8 cellular contexts compared by ENCODE assay signal in the genomic region with DNA sequence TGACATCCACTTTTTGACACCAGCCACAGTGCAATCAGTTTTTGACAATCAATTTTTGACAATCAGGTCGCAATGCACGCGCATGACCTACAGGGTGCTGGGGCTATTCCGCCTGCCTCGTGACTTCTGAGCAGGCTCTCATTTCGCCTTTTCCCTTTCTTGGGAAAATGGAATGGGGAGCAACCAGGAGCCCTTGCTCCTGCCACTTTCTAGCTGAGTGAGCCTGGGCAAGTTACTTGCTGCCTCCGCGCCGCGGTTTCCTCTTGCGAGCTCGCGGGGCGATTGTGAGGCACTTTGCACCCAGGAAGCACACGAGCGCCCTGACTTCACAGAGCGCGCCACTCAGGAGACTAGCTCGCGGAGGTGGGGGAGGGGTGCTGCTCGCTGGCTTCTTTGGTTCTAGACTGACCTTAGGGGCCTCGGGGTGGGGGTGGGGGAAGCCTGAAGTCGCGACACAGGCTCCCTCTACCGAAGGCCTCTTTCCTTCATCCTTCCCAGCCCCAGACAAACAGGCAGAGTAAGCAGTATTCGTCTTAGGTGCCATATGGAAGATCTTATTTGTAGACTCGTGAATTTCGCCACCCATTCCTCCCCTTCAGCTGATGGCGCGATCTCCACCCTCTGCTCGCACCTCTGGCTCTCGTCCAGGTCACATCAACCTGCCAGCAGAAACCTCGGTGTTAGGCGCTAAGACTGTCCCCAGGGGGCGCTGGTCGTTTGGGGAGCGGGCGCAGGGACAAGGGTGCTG. TPM values are rescaled to one million over a fixed set of nuclear protein-coding genes. Genes with fewer than 3 reads are reported as not detected.
DNase-seq lines count a peak whose midpoint lies in the region; ATAC-seq, FAIRE-seq and TF ChIP-seq lines count a peak whose summit lies in the region.

No MANE protein-coding gene starts in this region.

- H3K9ac ChIP-seq in muscle layer of colon (ENCODE audit: low read length) = peak overlapping the region; percentile 67

- TF ChIP-seq POLR2A in esophagus muscularis mucosa (IDR thresholded peaks at IDR 0.05; ENCODE audit: low read depth) = no peak

- H3K27ac ChIP-seq in esophagus muscularis mucosa (replicated peaks in 1 of 4) (peak overlapping the region; percentile 80 to 87 (median 82)), muscle layer of colon (ENCODE audit: low read depth, low read length) (peak overlapping the region; percentile 94)

- TF ChIP-seq CTCF in esophagus muscularis mucosa (IDR thresholded peaks at IDR 0.05) = peak; percentile 91 to 94 (median 91)

- H3K9me3 ChIP-seq in esophagus muscularis mucosa = no peaks in the 10 kb centered on the region
- H3K9me3 ChIP-seq in muscle layer of colon (ENCODE audit: low read length) = no peaks in the 10 kb centered on the region

- H3K36me3 ChIP-seq in esophagus muscularis mucosa = peaks cover 0 to 15% (median 9%) of the 10 kb centered on the region in 4 donors
- H3K36me3 ChIP-seq in muscle layer of colon (ENCODE audit: insufficient read depth, low read length) = no peaks in the 10 kb centered on the region

- ATAC-seq in GM18511 (IDR thresholded peaks at IDR 0.05; ENCODE audit: unreplicated experiment) = peak; percentile 81

- DNase-seq in 8988T (peak; percentile 75), HTR-8/SVneo (ENCODE audit: insufficient read length, low spot score) (peak; percentile 89), OCI-M1 (lab: John Stamatoyannopoulos, UW) (peak; percentile 87), esophagus muscularis mucosa (ENCODE audit: extremely low spot score) (peak; percentile 97)
- DNase-seq in activated T-cell treated with anti-CD3 and anti-CD28 coated beads, Interleukin-2, amount 50 U/mL, for 48 hours = peak; percentile 95 to 97
- DNase-seq in stimulated activated CD8-positive, alpha-beta memory T cell treated with anti-CD3 and anti-CD28 coated beads, Interleukin-4, amount 100 ng/mL, for 48 hours = peak; percentile 96

- H3K4me3 ChIP-seq in esophagus muscularis mucosa (peak overlapping the region; percentile 52 to 65 (median 62)), muscle layer of colon (ENCODE audit: low read depth in 1 of 2, low read length in 2 of 2) (peak overlapping the region; percentile 59 to 83)

- 10% methylated on average over 26 of the region's 38 CpGs for WGBS in esophagus muscularis mucosa

- peak; percentile 96 for FAIRE-seq in HTR-8/SVneo (lab: Jason Lieb, UNC)

- H3K4me1 ChIP-seq in esophagus muscularis mucosa (peaks cover 17 to 25% (median 23%) of the 10 kb centered on the region in 4 donors), muscle layer of colon (ENCODE audit: insufficient read depth, low read length) (peaks cover 11% of the 10 kb centered on the region)

- intact Hi-C loops in esophagus muscularis mucosa (cut with DNase I) = loop anchor here (1.0 to 5.0 kb wide), 4 partner anchors 34 to 399 kb away; a partner anchor contains a TSS

- no peak for TF ChIP-seq EP300 in esophagus muscularis mucosa (IDR thresholded peaks at IDR 0.05)

- H3K27me3 ChIP-seq in esophagus muscularis mucosa (no peaks in the 10 kb centered on the region), muscle layer of colon (ENCODE audit: control insufficient read depth in 1 of 2, insufficient read depth in 2 of 2, low read length in 2 of 2) (no peaks in the 10 kb centered on the region)

RNA-seq across cellular contexts. Expression of a gene that starts 4.6 kb away (rescaled TPM):
- 1 to 10 TPM in 2 of 4 donors, under 1 TPM in 1, not detected in 1; 0.17 to 2.1 (median 1.1) TPM for total RNA-seq in esophagus muscularis mucosa

RNA-seq across cellular contexts. Expression of a gene that starts 10.6 kb away (rescaled TPM):
- 10 to 100 TPM; 28.2 to 48.4 (median 42.5) TPM for total RNA-seq in esophagus muscularis mucosa

RNA-seq across cellular contexts. Expression of a gene that starts 25.3 kb away (rescaled TPM):
- total RNA-seq in esophagus muscularis mucosa = 100 to 1,000 TPM in 1 of 4 donors, 10 to 100 TPM in 3; 61.9 to 177 (median 72.2) TPM

RNA-seq across cellular contexts. Expression of a gene that starts 34.6 kb away (rescaled TPM):
- total RNA-seq in esophagus muscularis mucosa = 100 to 1,000 TPM in 2 of 4 donors, 10 to 100 TPM in 2; 63.0 to 130 (median 109) TPM

RNA-seq across cellular contexts. Expression of a gene that starts 42.4 kb away (rescaled TPM):
- total RNA-seq in esophagus muscularis mucosa = 10 to 100 TPM; 64.4 to 90.9 (median 80.4) TPM

Comparison
In these comparisons a context has a peak if more than half of its experiments do, and no peak if none do; other contexts are left out.
1. Peak in every context shown above with its lines: DNase-seq, ATAC-seq, H3K4me3 ChIP-seq and H3K27ac ChIP-seq.